8 cellular contexts compared by ENCODE assay signal in the genomic region with DNA sequence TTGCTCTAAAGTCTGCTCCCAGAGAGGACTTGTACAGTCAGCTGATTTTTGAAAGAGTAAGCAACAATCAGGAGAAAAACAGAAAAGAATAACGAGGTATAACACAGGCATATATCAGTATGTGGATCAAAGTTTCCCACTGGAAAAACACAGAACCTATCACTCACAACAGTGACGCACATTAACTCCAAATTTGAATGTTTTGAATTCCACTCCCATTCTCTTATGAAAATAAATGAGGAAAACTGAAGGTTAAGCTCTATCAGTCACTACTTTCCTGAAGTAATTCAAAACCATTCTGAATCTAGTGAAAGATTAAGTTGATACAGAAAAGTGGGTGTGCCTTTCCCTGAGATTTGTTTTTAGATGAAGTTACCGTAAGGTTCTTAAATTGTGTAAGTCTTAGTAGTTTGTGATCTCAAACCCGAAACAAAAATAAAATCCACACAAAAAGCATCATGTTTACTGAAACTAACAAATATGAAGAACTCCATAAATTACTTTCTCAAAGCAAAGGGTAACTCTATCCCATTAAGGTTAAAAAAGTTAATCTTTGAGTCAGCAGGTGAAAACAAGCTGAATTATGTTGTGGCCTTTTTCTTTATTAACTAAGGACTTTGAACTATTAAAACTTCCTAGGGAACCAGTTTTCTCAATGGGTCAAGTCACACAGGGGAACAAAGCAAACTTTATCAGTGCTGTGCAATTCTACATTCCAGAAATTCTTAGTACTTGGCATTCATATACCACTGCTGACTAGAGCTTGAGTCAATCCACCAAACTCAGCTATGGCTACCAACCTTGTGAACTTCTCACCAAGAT.
DNase-seq lines count a peak whose midpoint lies in the region; ATAC-seq and TF ChIP-seq lines count a peak whose summit lies in the region.

No MANE protein-coding gene starts in this region.

- POLR2A ChIA-PET in RWPE1 (lab: Yijun Ruan, JAX; ENCODE audit: low non-redundant PET) = no interaction called here

- peaks cover 49% of the 10 kb centered on the region for H3K4me1 Mint-ChIP-seq in nephron

- no peak overlapping the region for H3K27ac ChIP-seq in RWPE1

- H3K4me3 ChIP-seq in AG10803 (ENCODE audit: low read length) = no peak overlapping the region

- CTCF ChIA-PET in RWPE1 (lab: Yijun Ruan, JAX) = interaction anchor here (0.6 kb wide), 1 partner anchor 1162 kb away, joined by 3 read pairs; no protein-coding TSS in a partner anchor

- DNase-seq in AG10803 (ENCODE audit: low read depth) (peak; percentile 88), RWPE1 (ENCODE audit: low spot score) (peak; percentile 42), fibroblast of gingiva (ENCODE audit: low read depth) (peak; percentile 66), NCI-H2196 (lab: John Stamatoyannopoulos, UW; ENCODE audit: unreplicated experiment) (no peak), NCI-H1436 (lab: John Stamatoyannopoulos, UW) (no peak)
- no peak for DNase-seq in stimulated activated CD4-positive, alpha-beta T cell treated with anti-CD3 and anti-CD28 coated beads, Interleukin-1b, Interleukin-23, amount 100 ng/mL, for 48 hours

- peak overlapping the region; percentile 85 to 91 (median 86) for H3K27ac Mint-ChIP-seq in nephron

- H3K9me3 Mint-ChIP-seq in nephron = no peaks in the 10 kb centered on the region

- H3K27me3 Mint-ChIP-seq in nephron (ENCODE audit: low read depth) = no peaks in the 10 kb centered on the region

- peaks cover 32% of the 10 kb centered on the region for H3K36me3 Mint-ChIP-seq in nephron (ENCODE audit: low read depth)

- no peak for ATAC-seq in HG02759 (IDR thresholded peaks at IDR 0.05; ENCODE audit: unreplicated experiment)

- H3K4me3 Mint-ChIP-seq in nephron = peak overlapping the region; percentile 35 to 57 (median 38)

- TF ChIP-seq CTCF in AG10803 (conservative IDR thresholded peaks at IDR 0.05; ENCODE audit: low read length) = no peak
- no peak for TF ChIP-seq CTCF in RWPE1 (conservative IDR thresholded peaks at IDR 0.05; ENCODE audit: low read depth)
- TF ChIP-seq CTCF in nephron (IDR thresholded peaks at IDR 0.05; ENCODE audit: unreplicated experiment in 3 of 3) = no peak

Comparison
In these comparisons a context has a peak if more than half of its experiments do, and no peak if none do; other contexts are left out.
1. DNase-seq: peak in AG10803 (single experiment), RWPE1 (single experiment) and fibroblast of gingiva (single experiment); none in NCI-H2196 (single experiment), stimulated activated CD4-positive, alpha-beta T cell treated with anti-CD3 and anti-CD28 coated beads, Interleukin-1b, Interleukin-23, amount 100 ng/mL, for 48 hours (single experiment) and NCI-H1436 (single experiment).